19 cellular contexts compared by ENCODE assay signal in genomic region chr7:44216019-44216418, GRCh38. TPM values are rescaled to one million over a fixed set of nuclear protein-coding genes. Genes with fewer than 3 reads are reported as not detected.
A peak's percentile ranks its signal among the peaks of the same experiment; 100 is the strongest.
DNase-seq lines count a peak whose midpoint lies in the region; ATAC-seq and TF ChIP-seq lines count a peak whose summit lies in the region.
"Had no signal": no experiment of that assay in that cellular context is flagged by ENCODE, and none has a peak within 500 bp of the region (broad histone marks: within the 10 kb centered on the region; RNA-seq: fewer than 3 reads in every experiment).

No MANE protein-coding gene starts in this region.

- no peaks in the 10 kb centered on the region for H3K9me3 ChIP-seq in gastrocnemius medialis
- H3K9me3 ChIP-seq: uterus had no signal

- TF ChIP-seq POLR2A in gastrocnemius medialis (IDR thresholded peaks at IDR 0.05): no peak

- TF ChIP-seq CTCF in dorsolateral prefrontal cortex (IDR thresholded peaks at IDR 0.05 in 54 of 56, conservative IDR thresholded peaks at IDR 0.05 in 2 of 56; ENCODE audit: low read depth in 1 of 56, partially characterized antibody in 56 of 56) (no peak), gastrocnemius medialis (IDR thresholded peaks at IDR 0.05 in 4 of 5, conservative IDR thresholded peaks at IDR 0.05 in 1 of 5) (no peak), CD14-positive monocyte (IDR thresholded peaks at IDR 0.05) (no peak)

- H3K4me3 ChIP-seq in dorsolateral prefrontal cortex: no peak overlapping the region
- no peak overlapping the region for H3K4me3 ChIP-seq in gastrocnemius medialis
- H3K4me3 ChIP-seq: esophagus muscularis mucosa, stomach, uterus had no signal

- H3K36me3 ChIP-seq in gastrocnemius medialis: peaks cover 0 to 18% of the 10 kb centered on the region in 2 donors
- H3K36me3 ChIP-seq: uterus had no signal

- peak overlapping the region in 34 of 59 donors; percentile 5 to 71 (median 34) for H3K27ac ChIP-seq in dorsolateral prefrontal cortex
- peak overlapping the region in 3 of 4 donors; percentile 73 to 75 (median 73) for H3K27ac ChIP-seq in gastrocnemius medialis
- H3K27ac ChIP-seq: esophagus muscularis mucosa, stomach, uterus had no signal

- peaks cover 28 to 37% of the 10 kb centered on the region in 2 donors for H3K36me3 Mint-ChIP-seq in CD14-positive monocyte
- H3K36me3 Mint-ChIP-seq: activated naive CD8-positive, alpha-beta T cell; natural killer cell had no signal

- ATAC-seq in gastrocnemius medialis: no peak
- ATAC-seq in HG02759 (IDR thresholded peaks at IDR 0.05; ENCODE audit: unreplicated experiment): no peak
- ATAC-seq: natural killer cell had no signal

- peaks cover 15 to 27% of the 10 kb centered on the region in 2 donors for H3K4me1 ChIP-seq in gastrocnemius medialis
- H3K4me1 ChIP-seq: esophagus muscularis mucosa, stomach, uterus had no signal

- intact Hi-C loops in dorsolateral prefrontal cortex (cut with DNase I): loop anchor here in 1 of 2 donors (10.0 kb wide), 1 partner anchor 269 kb away; no protein-coding TSS in a partner anchor
- intact Hi-C loops in gastrocnemius medialis (cut with DNase I; ENCODE audit: low total_unique reads): no loop called here
- intact Hi-C loops in CD14-positive monocyte (cut with micrococcal nuclease): no loop called here

- H3K4me1 Mint-ChIP-seq in CD14-positive monocyte: peaks cover 5% of the 10 kb centered on the region

- in situ Hi-C loops in gastrocnemius medialis (cut with MboI; ENCODE audit: low sequenced_read_pairs in 4 of 4): loop anchor here in 1 of 4 donors (25.0 kb wide), 1 partner anchor 271 kb away; the partner anchor contains the start of gene NUDCD3

- H3K4me3 Mint-ChIP-seq in CD14-positive monocyte: no peak overlapping the region
- H3K4me3 Mint-ChIP-seq: activated naive CD8-positive, alpha-beta T cell; brain; natural killer cell had no signal

- peaks cover 0 to 4% (median 2%) of the 10 kb centered on the region in 3 donors for H3K27me3 Mint-ChIP-seq in CD14-positive monocyte (ENCODE audit: low read depth in 3 of 3)
- H3K27me3 Mint-ChIP-seq: activated naive CD8-positive, alpha-beta T cell; brain had no signal

- no peak overlapping the region for H3K27ac Mint-ChIP-seq in CD14-positive monocyte
- H3K27ac Mint-ChIP-seq: activated naive CD8-positive, alpha-beta T cell; natural killer cell had no signal

- H3K27me3 ChIP-seq in dorsolateral prefrontal cortex (no peaks in the 10 kb centered on the region), gastrocnemius medialis (no peaks in the 10 kb centered on the region)
- H3K27me3 ChIP-seq: uterus had no signal

- H3K9me3 Mint-ChIP-seq in CD14-positive monocyte: peaks cover 0 to 1% (median 0%) of the 10 kb centered on the region in 7 donors
- H3K9me3 Mint-ChIP-seq: natural killer cell had no signal

- DNase-seq in NCI-H2029 (lab: John Stamatoyannopoulos, UW): peak; percentile 25
- no peak for DNase-seq in NCI-H2029 treated with DMSO at 0.1 percent for 48 hours (lab: John Stamatoyannopoulos, UW)
- peak; percentile 34 for DNase-seq in NCI-H2196 (lab: John Stamatoyannopoulos, UW; ENCODE audit: unreplicated experiment)
- DNase-seq in dorsolateral prefrontal cortex: peak in 2 of 10 donors; percentile 28 to 36
- peak in 1 of 2 donors; percentile 8 for DNase-seq in gastrocnemius medialis
- DNase-seq in DMS153 (lab: John Stamatoyannopoulos, UW): no peak
- no peak for DNase-seq in CD14-positive monocyte (ENCODE audit: low spot score)
- DNase-seq: dermis blood vessel endothelial cell; natural killer cell; NCI-H1930; SIG-M5; stimulated activated CD4-positive, alpha-beta T cell treated with anti-CD3 and anti-CD28 coated beads, Interleukin-15, amount 100 ng/mL, for 24 hours; stomach; uterus had no signal

RNA-seq across cellular contexts. Expression of gene YKT6, which starts 15.2 kb away (rescaled TPM):
- total RNA-seq in dorsolateral prefrontal cortex (10 to 100 TPM; 51.6 to 96.6 (median 65.9) TPM), gastrocnemius medialis (10 to 100 TPM; 37.9 to 79.5 (median 72.5) TPM)
- 10 to 100 TPM; 26.4 to 35.2 TPM for polyA plus RNA-seq in CD14-positive monocyte

RNA-seq across cellular contexts. Expression of gene GCK, which starts 26.8 kb away (rescaled TPM):
- total RNA-seq in dorsolateral prefrontal cortex (1 to 10 TPM; 1.4 to 8.9 (median 4.0) TPM), gastrocnemius medialis (under 1 TPM in 1 of 4 donors, not detected in 3; 0.33 TPM)
- polyA plus RNA-seq in CD14-positive monocyte: not detected
- total RNA-seq: A172, dermis blood vessel endothelial cell, natural killer cell had no signal

Comparison
In these comparisons a context has a peak if more than half of its experiments do, and no peak if none do; other contexts are left out.
1. DNase-seq: peak in NCI-H2029 (single experiment) and NCI-H2196 (single experiment); none in NCI-H2029 treated with DMSO at 0.1 percent for 48 hours (single experiment), DMS153 (single experiment) and CD14-positive monocyte (single experiment).